19 cellular contexts compared by ENCODE assay signal in the genomic region with DNA sequence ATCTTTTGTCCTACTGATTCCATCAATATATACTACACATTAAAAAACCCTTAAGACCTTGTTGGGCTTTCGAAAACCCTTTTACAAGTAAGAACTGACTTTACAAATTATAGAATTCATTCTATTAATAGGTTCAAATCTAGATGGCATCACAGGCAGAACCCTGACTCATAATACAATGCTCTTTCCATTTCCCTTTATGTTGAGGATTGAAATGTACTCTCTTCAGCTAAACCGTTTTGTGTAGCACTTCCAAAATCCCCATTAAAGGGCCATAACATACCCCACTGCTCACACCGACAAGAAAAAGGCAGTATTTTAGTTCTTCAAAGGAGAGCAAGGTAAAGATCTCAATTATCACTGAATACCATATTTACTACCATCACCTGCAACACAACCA. TPM values are rescaled to one million over a fixed set of nuclear protein-coding genes. Genes with fewer than 3 reads are reported as not detected.
A peak's percentile ranks its signal among the peaks of the same experiment; 100 is the strongest.
DNase-seq lines count a peak whose midpoint lies in the region; ATAC-seq, FAIRE-seq and TF ChIP-seq lines count a peak whose summit lies in the region.
"Had no signal": no experiment of that assay in that cellular context is flagged by ENCODE, and none has a peak within 500 bp of the region (broad histone marks: within the 10 kb centered on the region; RNA-seq: fewer than 3 reads in every experiment).

No MANE protein-coding gene starts in this region.

- no peak overlapping the region for H3K4me3 ChIP-seq in CD8-positive, alpha-beta T cell (ENCODE audit: low read depth, low read length)
- no peak overlapping the region for H3K4me3 ChIP-seq in GM12878
- H3K4me3 ChIP-seq: colonic mucosa, heart right ventricle, upper lobe of left lung had no signal

- CTCF ChIA-PET in CD8-positive, alpha-beta T cell (lab: Charles Lee): no interaction called here
- CTCF ChIA-PET in GM12878 (lab: Yijun Ruan, JAX): interaction anchor here (1.2 kb wide), 1 partner anchor 172 kb away, joined by 3 read pairs; no protein-coding TSS in a partner anchor

- H3K4me1 Mint-ChIP-seq in CD8-positive, alpha-beta T cell (ENCODE audit: low read depth): peaks cover 73% of the 10 kb centered on the region
- H3K4me1 Mint-ChIP-seq in natural killer cell treated with Interleukin-12 subunit alpha and Interleukin-12 subunit beta and Interleukin-15 and Interleukin-18, amount 100 ng/mL, for 72 hours (ENCODE audit: low read depth in 2 of 2): peaks cover 39 to 42% of the 10 kb centered on the region in 2 donors

- intact Hi-C loops in CD8-positive, alpha-beta T cell (cut with DNase I, micrococcal nuclease): no loop called here
- intact Hi-C loops in GM12878 (cut with micrococcal nuclease; ENCODE audit: unreplicated experiment): no loop called here

- peaks cover 58% of the 10 kb centered on the region for H3K36me3 Mint-ChIP-seq in CD8-positive, alpha-beta T cell
- H3K36me3 Mint-ChIP-seq in natural killer cell treated with Interleukin-12 subunit alpha and Interleukin-12 subunit beta and Interleukin-15 and Interleukin-18, amount 100 ng/mL, for 72 hours: no peaks in the 10 kb centered on the region

- WGBS in GM12878 (ENCODE audit: insufficient coverage, insufficient replicate concordance, low lambda C conversion rate, missing lambda C conversion rate): 15% methylated on average over 3 of the region's 3 CpGs

- H3K27ac ChIP-seq in CD8-positive, alpha-beta T cell (ENCODE audit: low read depth, low read length): no peak overlapping the region
- H3K27ac ChIP-seq in GM12878 (ENCODE audit: control insufficient read depth, insufficient read depth): no peak overlapping the region
- H3K27ac ChIP-seq: colonic mucosa, heart right ventricle, upper lobe of left lung had no signal

- H3K27ac Mint-ChIP-seq in CD8-positive, alpha-beta T cell: peak overlapping the region; percentile 4
- H3K27ac Mint-ChIP-seq in natural killer cell treated with Interleukin-12 subunit alpha and Interleukin-12 subunit beta and Interleukin-15 and Interleukin-18, amount 100 ng/mL, for 72 hours: peak overlapping the region; percentile 8 to 50

- H3K79me2 ChIP-seq in GM12878 (ENCODE audit: control insufficient read depth, insufficient read depth, low read length): peaks cover 86% of the 10 kb centered on the region

- in situ Hi-C loops in GM12878 (cut with MboI): no loop called here

- no peaks in the 10 kb centered on the region for H3K9me3 Mint-ChIP-seq in CD8-positive, alpha-beta T cell
- no peaks in the 10 kb centered on the region for H3K9me3 Mint-ChIP-seq in natural killer cell treated with Interleukin-12 subunit alpha and Interleukin-12 subunit beta and Interleukin-15 and Interleukin-18, amount 100 ng/mL, for 72 hours

- H3K9ac ChIP-seq in GM12878 (ENCODE audit: control insufficient read depth, insufficient read depth, low read length): no peak overlapping the region

- H3K4me1 ChIP-seq in CD8-positive, alpha-beta T cell (ENCODE audit: insufficient read depth, low read length): peaks cover 39% of the 10 kb centered on the region
- H3K4me1 ChIP-seq in GM12878 (ENCODE audit: control insufficient read depth, insufficient read depth, low read length): no peaks in the 10 kb centered on the region

- SMC1A ChIA-PET in GM12878 (lab: Charles Lee; ENCODE audit: uncharacterized antibody, unreplicated experiment): interaction anchor here (2.3 to 3.6 kb wide), 3 partner anchors 9 to 12 kb away, joined by 8 read pairs; a partner anchor contains a TSS

- no peaks in the 10 kb centered on the region for H3K9me3 ChIP-seq in CD8-positive, alpha-beta T cell (ENCODE audit: low read length)
- H3K9me3 ChIP-seq in GM12878 (replicated peaks; ENCODE audit: control insufficient read depth, insufficient read depth, low read length): no peaks in the 10 kb centered on the region
- H3K9me3 ChIP-seq: colonic mucosa, heart right ventricle, upper lobe of left lung had no signal

- DNase-seq in SIG-M5 treated with dmso at 0.1 percent for 504 hours (lab: John Stamatoyannopoulos, UW; ENCODE audit: unreplicated experiment) (peak; percentile 22), SIG-M5 (lab: John Stamatoyannopoulos, UW) (no peak), GM12878 (ENCODE audit: low read depth, low spot score) (no peak), NCI-H2107 (lab: John Stamatoyannopoulos, UW) (no peak)
- no peak for DNase-seq in CD8-positive, alpha-beta T cell
- no peak for DNase-seq in natural killer cell treated with Interleukin-12 subunit alpha and Interleukin-12 subunit beta and Interleukin-15 and Interleukin-18, amount 100 ng/mL, for 72 hours (ENCODE audit: low spot score)
- DNase-seq in stimulated activated CD4-positive, alpha-beta T cell treated with anti-CD3 and anti-CD28 coated beads, Interleukin-2, amount 100 ng/mL, for 48 hours: no peak
- DNase-seq: 8988T; amygdala; colonic mucosa; GOT3; heart right ventricle; islet precursor cell; mesendoderm; NCI-H1694 treated with DMSO at 0.1 percent for 48 hours; NCI-H524; stimulated activated CD4-positive, alpha-beta T cell treated with anti-CD3 and anti-CD28 coated beads, Interleukin-4, amount 100 ng/mL, for 4 hours; upper lobe of left lung had no signal

- TF ChIP-seq POLR2A in GM12878 (IDR thresholded peaks at IDR 0.05; ENCODE audit: low read depth, low read length): no peak

- H3K36me3 ChIP-seq in CD8-positive, alpha-beta T cell (ENCODE audit: insufficient read depth, low read length): peaks cover 3% of the 10 kb centered on the region
- peaks cover 3 to 20% of the 10 kb centered on the region in 2 experiments; a peak in 3 of 4 replicates for H3K36me3 ChIP-seq in GM12878 (ENCODE audit: control insufficient read depth in 2 of 2, insufficient read depth in 2 of 2, low read length in 1 of 2)
- H3K36me3 ChIP-seq: colonic mucosa had no signal

- ATAC-seq in CD8-positive, alpha-beta T cell: no peak
- ATAC-seq in GM12878 (peak; percentile 24; the same call in 1 of the 3 replicates), GM21576 (IDR thresholded peaks at IDR 0.05; ENCODE audit: unreplicated experiment) (no peak)
- ATAC-seq in natural killer cell treated with Interleukin-12 subunit alpha and Interleukin-12 subunit beta and Interleukin-15 and Interleukin-18, amount 100 ng/mL, for 72 hours: no peak
- ATAC-seq: heart right ventricle had no signal

- no peak overlapping the region for H2AFZ ChIP-seq in GM12878 (ENCODE audit: control insufficient read depth, low read depth, low read length)

- H4K20me1 ChIP-seq in GM12878 (ENCODE audit: control insufficient read depth, insufficient read depth): no peaks in the 10 kb centered on the region

- no peaks in the 10 kb centered on the region for H3K27me3 ChIP-seq in CD8-positive, alpha-beta T cell (ENCODE audit: insufficient read depth, low read length)
- H3K27me3 ChIP-seq in GM12878 (replicated peaks in 1 of 2; ENCODE audit: control insufficient read depth in 2 of 2, insufficient read depth in 2 of 2, low read length in 1 of 2): no peaks in the 10 kb centered on the region
- H3K27me3 ChIP-seq: colonic mucosa, heart right ventricle, upper lobe of left lung had no signal

- TF ChIP-seq CTCF in CD8-positive, alpha-beta T cell (IDR thresholded peaks at IDR 0.05): no peak
- no peak for TF ChIP-seq CTCF in GM12878 (IDR thresholded peaks at IDR 0.05 in 2 of 3, conservative IDR thresholded peaks at IDR 0.05 in 1 of 3; ENCODE audit: control insufficient read depth in 2 of 3, extremely low read depth in 1 of 3, insufficient read depth in 1 of 3, low read depth in 3 of 3, low read length in 3 of 3)

- no peak overlapping the region for H3K4me2 ChIP-seq in GM12878 (ENCODE audit: control insufficient read depth, insufficient read depth)

- TF ChIP-seq EP300 in GM12878 (IDR thresholded peaks at IDR 0.05; ENCODE audit: borderline replicate concordance in 1 of 2, control insufficient read depth in 1 of 2, low read depth in 2 of 2, low read length in 2 of 2): no peak

- RAD21 ChIA-PET in GM12878 (lab: Charles Lee; ENCODE audit: unreplicated experiment): interaction anchor here (0.8 kb wide), 1 partner anchor 10 kb away, joined by 3 read pairs; no protein-coding TSS in a partner anchor

- peak overlapping the region; percentile 6 for H3K4me3 Mint-ChIP-seq in CD8-positive, alpha-beta T cell
- H3K4me3 Mint-ChIP-seq in natural killer cell treated with Interleukin-12 subunit alpha and Interleukin-12 subunit beta and Interleukin-15 and Interleukin-18, amount 100 ng/mL, for 72 hours: peak overlapping the region; percentile 41

- FAIRE-seq in GM12878 (lab: Jason Lieb, UNC): no peak

- no peaks in the 10 kb centered on the region for H3K27me3 Mint-ChIP-seq in CD8-positive, alpha-beta T cell (ENCODE audit: low read depth)
- no peaks in the 10 kb centered on the region for H3K27me3 Mint-ChIP-seq in natural killer cell treated with Interleukin-12 subunit alpha and Interleukin-12 subunit beta and Interleukin-15 and Interleukin-18, amount 100 ng/mL, for 72 hours

- no TSS peak for BruUV-seq in GM12878 (replicated peaks; lab: Mats Ljungman, UMichigan)

- TF ChIP-seq RAD21 in GM12878 (IDR thresholded peaks at IDR 0.05; ENCODE audit: insufficient read depth, low read depth, low read length): no peak

- POLR2A ChIA-PET in CD8-positive, alpha-beta T cell (lab: Charles Lee): interaction anchor here (1.8 to 2.5 kb wide), 2 partner anchors 10 to 25 kb away, joined by 3 to 7 read pairs; no protein-coding TSS in a partner anchor
- POLR2A ChIA-PET in GM12878 (lab: Charles Lee): interaction anchor here (0.7 kb wide), 1 partner anchor 10 kb away, joined by 3 read pairs; no protein-coding TSS in a partner anchor

RNA-seq across cellular contexts. Expression of a gene that starts 11.1 kb away (rescaled TPM):
- total RNA-seq in CD8-positive, alpha-beta T cell: 100 to 1,000 TPM; 213 to 221 TPM
- 312 and 318 TPM in 2 replicates for total RNA-seq in GM12878 (2013; cell fraction: nucleolus; rRNA removed)
- 146 and 155 TPM in 2 replicates for total RNA-seq in GM12878 (2014; rRNA removed)
- 126 and 134 TPM in 2 replicates for total RNA-seq in GM12878 (2014; rRNA removed; fragmentation: Illumina TruSeq; extraction: Trizol)
- 138 and 143 TPM in 2 replicates for total RNA-seq in GM12878 (2021)
- 53.0 TPM for polyA plus RNA-seq in GM12878 (2011; ENCODE audit: low read depth)
- polyA plus RNA-seq in GM12878 (2011; rRNA removed): 132 and 184 TPM in 2 replicates
- 61.7 and 81.7 TPM in 2 replicates for polyA plus RNA-seq in GM12878 (2011; cell fraction: cytosol; rRNA removed)
- polyA plus RNA-seq in GM12878 (2011; cell fraction: nucleus; rRNA removed): 69.8 and 72.5 TPM in 2 replicates
- 54.7 and 73.9 TPM in 2 replicates for polyA plus RNA-seq in GM12878 (2012)
- polyA plus RNA-seq in GM12878 (2014; fragmentation: Illumina TruSeq; extraction: Trizol): 107 and 127 TPM in 2 replicates
- polyA plus RNA-seq in GM12878 (2014; fragmentation: Nextera tagmentation; extraction: Ambion mirVana): 10 to 100 TPM; 53.3 to 62.0 TPM
- 104 and 106 TPM in 2 replicates for polyA plus RNA-seq in GM12878 (2014; rRNA removed)
- polyA plus RNA-seq in GM12878 (2016; fragmentation: Nextera tagmentation; extraction: Ambion mirVana): 100 to 1,000 TPM; 134 to 147 TPM
- 169 and 189 TPM in 2 replicates for polyA minus RNA-seq in GM12878 (2011; rRNA and poly(A)+ RNA removed)
- polyA minus RNA-seq in GM12878 (2011; cell fraction: cytosol; rRNA and poly(A)+ RNA removed): 61.2 and 75.4 TPM in 2 replicates
- 80.2 and 126 TPM in 2 replicates for polyA minus RNA-seq in GM12878 (2011; cell fraction: nucleus; rRNA and poly(A)+ RNA removed)
- total RNA-seq in natural killer cell treated with Interleukin-12 subunit alpha and Interleukin-12 subunit beta and Interleukin-15 and Interleukin-18, amount 100 ng/mL, for 72 hours: 100 to 1,000 TPM; 173 to 237 TPM

RNA-seq across cellular contexts. Expression of a gene that starts 41.2 kb away (rescaled TPM):
- total RNA-seq in CD8-positive, alpha-beta T cell: not detected
- 0.17 and 0.32 TPM in 2 replicates for total RNA-seq in GM12878 (2013; cell fraction: nucleolus; rRNA removed)
- total RNA-seq in GM12878 (2014; rRNA removed) (0.49 and 0.62 TPM in 2 replicates), GM12878 (2014; rRNA removed; fragmentation: Illumina TruSeq; extraction: Trizol) (0.85 and 0.97 TPM in 2 replicates), GM12878 (2021) (1.1 and 1.2 TPM in 2 replicates)
- 0.05 TPM for polyA plus RNA-seq in GM12878 (2011; ENCODE audit: low read depth)
- polyA plus RNA-seq in GM12878 (2011; rRNA removed) (0.29 and 0.52 TPM in 2 replicates), GM12878 (2014; fragmentation: Illumina TruSeq; extraction: Trizol) (0.60 and 0.65 TPM in 2 replicates), GM12878 (2014; fragmentation: Nextera tagmentation; extraction: Ambion mirVana) (under 1 TPM; 0.16 to 0.23 TPM), GM12878 (2014; rRNA removed) (0.58 and 0.63 TPM in 2 replicates), GM12878 (2016; fragmentation: Nextera tagmentation; extraction: Ambion mirVana) (1 to 10 TPM in 1 of 2 experiments, under 1 TPM in 1; 0.78 to 1.1 TPM)
- 0.10 and 0.17 TPM in 2 replicates for polyA plus RNA-seq in GM12878 (2011; cell fraction: cytosol; rRNA removed)
- 0.36 and 0.44 TPM in 2 replicates for polyA plus RNA-seq in GM12878 (2011; cell fraction: nucleus; rRNA removed)
- 0.20 and 0.48 TPM in 2 replicates for polyA plus RNA-seq in GM12878 (2012)
- 0.07 and 0.15 TPM in 2 replicates for polyA minus RNA-seq in GM12878 (2011; rRNA and poly(A)+ RNA removed)
- polyA minus RNA-seq in GM12878 (2011; cell fraction: cytosol; rRNA and poly(A)+ RNA removed): not detected in 2 replicates
- 0.10 and 0.24 TPM in 2 replicates for polyA minus RNA-seq in GM12878 (2011; cell fraction: nucleus; rRNA and poly(A)+ RNA removed)
- total RNA-seq in natural killer cell treated with Interleukin-12 subunit alpha and Interleukin-12 subunit beta and Interleukin-15 and Interleukin-18, amount 100 ng/mL, for 72 hours: under 1 TPM in 1 of 2 donors, not detected in 1; 0.67 TPM
